In the genomic region with DNA sequence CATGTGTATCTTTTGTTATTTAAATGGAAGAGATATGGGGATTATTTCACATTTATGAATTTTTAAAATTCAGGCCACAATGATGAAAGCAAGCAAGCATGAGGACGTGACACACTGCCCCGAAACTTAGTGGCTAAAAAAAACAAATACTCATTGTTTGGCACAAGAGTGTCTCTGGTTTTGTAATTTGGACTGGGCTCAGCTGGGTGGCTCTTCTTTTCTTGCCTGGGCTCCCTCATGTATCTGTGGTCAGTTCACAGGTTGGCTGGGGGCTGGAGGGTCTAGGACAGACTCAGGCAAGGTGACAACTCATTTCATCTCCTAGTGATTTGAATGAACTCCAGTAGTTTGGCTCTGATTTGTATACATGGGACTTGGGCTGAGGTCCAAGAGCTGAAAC, we compare ENCODE assay signal across 2 cellular contexts.
TF ChIP-seq lines count a peak whose summit lies in the region.

No MANE protein-coding gene starts in this region.

TF ChIP-seq in HepG2, 621 proteins besides CTCF, POLR2A, EP300 and RAD21:
- peak; percentile 77 for TF ChIP-seq ZNF331 (CRISPR knock-in tag; IDR thresholded peaks at IDR 0.05)
- TF ChIP-seq NR2F6 (IDR thresholded peaks at IDR 0.05), result no peak
- no peak for TF ChIP-seq NR2F6 (CRISPR knock-in tag; IDR thresholded peaks at IDR 0.05)
- TF ChIP-seq TCF12 (IDR thresholded peaks at IDR 0.05), result no peak
- TF ChIP-seq TCF12 (CRISPR knock-in tag; IDR thresholded peaks at IDR 0.05), result no peak

TF ChIP-seq in H1, 55 proteins besides CTCF, POLR2A, EP300 and RAD21:
- no peak for TF ChIP-seq YY1 (IDR thresholded peaks at IDR 0.05; ENCODE audit: low read depth, low read length)
- TF ChIP-seq GTF2F1 (IDR thresholded peaks at IDR 0.05; ENCODE audit: borderline replicate concordance, low read depth, low read length), result no peak
- TF ChIP-seq SAP30 (IDR thresholded peaks at IDR 0.05; ENCODE audit: insufficient read depth, insufficient replicate concordance, low read length), result no peak
- TF ChIP-seq SIX5 (IDR thresholded peaks at IDR 0.05; ENCODE audit: low read depth, low read length), result no peak
